ENCODE assay signal across 33 cellular contexts in the genomic region with DNA sequence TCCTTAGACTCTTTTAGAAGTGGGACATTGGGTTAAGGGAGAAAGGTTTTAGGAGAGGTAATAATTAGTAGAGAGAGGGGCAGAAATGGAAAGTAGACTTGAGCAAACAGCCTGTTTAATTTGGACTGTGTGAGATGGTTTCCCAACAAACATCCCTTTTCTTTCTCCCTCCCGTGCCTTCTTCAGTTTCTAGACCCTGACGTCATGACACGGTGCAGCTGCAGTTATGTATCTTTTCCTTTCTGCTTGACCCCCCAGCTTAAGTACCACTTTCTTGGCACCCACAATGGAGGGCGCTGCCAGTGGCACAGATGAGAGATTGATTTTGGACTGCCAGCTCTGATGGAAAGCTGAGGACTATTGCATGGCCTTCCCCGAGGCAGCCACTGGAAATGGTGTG.
"Had no signal": no experiment of that assay in that cellular context is flagged by ENCODE, and none has a peak within 500 bp of the region (broad histone marks: within the 10 kb centered on the region; RNA-seq: fewer than 3 reads in every experiment).

No MANE protein-coding gene starts in this region.

- H3K36me3 ChIP-seq: brain microvascular endothelial cell, cardiac muscle cell had no signal

- H3K27ac ChIP-seq: brain microvascular endothelial cell, cardiac muscle cell, VCaP had no signal

- ATAC-seq: activated naive CD8-positive, alpha-beta T cell treated with anti-CD3 and anti-CD28 coated beads, Interleukin-2, amount 50 U/mL, for 24 hours; K562; Panc1 had no signal

- H3K4me3 ChIP-seq: cardiac muscle cell, K562 had no signal

- DNase-seq: activated B cell treated with CpG ODN at 0.5 μM for 24 hours; activated CD4-positive, alpha-beta memory T cell treated with anti-CD3 and anti-CD28 coated beads for 36 hours; activated CD4-positive, alpha-beta T cell treated with anti-CD3 and anti-CD28 coated beads for 4 hours; activated CD4-positive, alpha-beta T cell treated with anti-CD3 and anti-CD28 coated beads, Interleukin-2, amount 50 U/mL, for 1 hour; activated CD4-positive, CD25-positive, alpha-beta regulatory T cell treated with anti-CD3 and anti-CD28 coated beads, Interleukin-2, amount 50 U/mL, for 72 hours; activated CD8-positive, alpha-beta memory T cell treated with anti-CD3 and anti-CD28 coated beads, Interleukin-2, amount 50 U/mL, for 4 hours; activated effector memory CD4-positive, alpha-beta T cell treated with Interleukin-2 at 50 U/mL for 16 hours; activated naive CD4-positive, alpha-beta T cell treated with anti-CD3 and anti-CD28 coated beads, Interleukin-2, amount 10 ng/mL, durations not matched to agents 7 days and 5 days; activated naive CD8-positive, alpha-beta T cell treated with anti-CD3 and anti-CD28 coated beads, Interleukin-2, amount 50 U/mL, for 24 hours; activated T-cell treated with anti-CD3 and anti-CD28 coated beads for 4 hours; activated T-cell treated with anti-CD3 and anti-CD28 coated beads, Interleukin-2, amount 50 U/mL, for 48 hours; anterior cingulate cortex; brain microvascular endothelial cell; NCI-H1105; NCI-H1436; NCI-H1694; NCI-H1930; NCI-H2081 treated with DMSO at 0.1 percent for 48 hours; NCI-H226; NCI-H446 treated with DMSO at 0.1 percent for 48 hours; NCI-H524; NCI-H69; NCI-H82; NK-92 treated with Interleukin-12 subunit alpha and Interleukin-12 subunit beta, amount 100 ng/mL, for 24 hours; SIG-M5; SW 1271; T-helper 1 cell; T-helper 2 cell; T-helper 9 cell had no signal

- FAIRE-seq: K562 had no signal

- H3K27me3 ChIP-seq: brain microvascular endothelial cell, cardiac muscle cell had no signal
